Comparison of ENCODE assay signal across 23 cellular contexts in the genomic region with DNA sequence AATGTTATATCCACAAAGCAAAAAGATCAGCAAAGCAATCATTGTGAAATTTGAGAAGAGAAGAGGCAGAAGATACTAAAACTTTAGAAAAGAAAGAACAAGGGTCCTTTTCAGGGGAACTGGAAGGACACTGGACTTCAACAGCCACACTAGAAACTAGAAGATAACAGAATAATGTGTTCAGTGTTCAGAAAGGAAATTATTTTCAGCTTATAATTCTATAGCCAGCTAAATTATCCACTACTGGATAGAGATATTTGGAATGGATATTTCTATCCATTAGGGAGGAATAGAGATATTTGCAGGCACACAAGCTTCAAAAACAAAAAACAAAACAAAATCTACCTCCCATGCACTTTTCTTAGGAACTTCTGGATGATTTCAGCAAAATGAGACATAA. TPM values are rescaled to one million over a fixed set of nuclear protein-coding genes. Genes with fewer than 3 reads are reported as not detected.
A peak's percentile ranks its signal among the peaks of the same experiment; 100 is the strongest.
DNase-seq lines count a peak whose midpoint lies in the region; ATAC-seq and TF ChIP-seq lines count a peak whose summit lies in the region.
"Had no signal": no experiment of that assay in that cellular context is flagged by ENCODE, and none has a peak within 500 bp of the region (broad histone marks: within the 10 kb centered on the region; RNA-seq: fewer than 3 reads in every experiment).

No MANE protein-coding gene starts in this region.

- H3K4me1 ChIP-seq in gastrocnemius medialis = peaks cover 86% of the 10 kb centered on the region in 2 donors

- no peaks in the 10 kb centered on the region for H3K36me3 ChIP-seq in gastrocnemius medialis
- H3K36me3 ChIP-seq: tibial nerve had no signal

- no peaks in the 10 kb centered on the region for H3K27me3 Mint-ChIP-seq in activated CD4-positive, alpha-beta T cell treated with anti-CD3 and anti-CD28 coated beads for 36 hours
- H3K27me3 Mint-ChIP-seq in effector memory CD8-positive, alpha-beta T cell = no peaks in the 10 kb centered on the region
- H3K27me3 Mint-ChIP-seq: activated CD4-positive, alpha-beta T cell treated with anti-CD3 and anti-CD28 coated beads, Interleukin-2, amount 10 ng/mL, durations not matched to agents 7 days and 5 days had no signal

- no peak for TF ChIP-seq CTCF in HL-60 (IDR thresholded peaks at IDR 0.05; ENCODE audit: insufficient read depth, low read length)
- TF ChIP-seq CTCF in gastrocnemius medialis (IDR thresholded peaks at IDR 0.05 in 4 of 5, conservative IDR thresholded peaks at IDR 0.05 in 1 of 5) = no peak

- peaks cover 40% of the 10 kb centered on the region for H3K36me3 Mint-ChIP-seq in activated CD4-positive, alpha-beta T cell treated with anti-CD3 and anti-CD28 coated beads for 36 hours (ENCODE audit: low read depth)
- peaks cover 23% of the 10 kb centered on the region for H3K36me3 Mint-ChIP-seq in effector memory CD8-positive, alpha-beta T cell (ENCODE audit: insufficient read depth)

- POLR2A ChIA-PET in activated CD4-positive, alpha-beta T cell treated with anti-CD3 and anti-CD28 coated beads for 36 hours (lab: Charles Lee) = interaction anchor here (0.7 kb wide), 1 partner anchor 11 kb away, joined by 3 read pairs; no protein-coding TSS in a partner anchor

- no peaks in the 10 kb centered on the region for H3K9me3 ChIP-seq in gastrocnemius medialis

- intact Hi-C loops in activated CD4-positive, alpha-beta T cell treated with anti-CD3 and anti-CD28 coated beads for 36 hours (cut with DNase I, micrococcal nuclease) = no loop called here
- intact Hi-C loops in gastrocnemius medialis (cut with DNase I; ENCODE audit: low total_unique reads) = no loop called here
- intact Hi-C loops in sciatic nerve (cut with DNase I) = no loop called here

- ATAC-seq in activated CD4-positive, alpha-beta T cell treated with anti-CD3 and anti-CD28 coated beads for 36 hours = no peak
- ATAC-seq in effector memory CD8-positive, alpha-beta T cell (replicated peaks) = no peak
- ATAC-seq in gastrocnemius medialis (no peak), sciatic nerve (no peak), GM19395 (IDR thresholded peaks at IDR 0.05; ENCODE audit: unreplicated experiment) (no peak)
- ATAC-seq: Right ventricle myocardium inferior had no signal

- peaks cover 4% of the 10 kb centered on the region for H3K9me3 Mint-ChIP-seq in activated CD4-positive, alpha-beta T cell treated with anti-CD3 and anti-CD28 coated beads for 36 hours (ENCODE audit: low read depth)
- no peaks in the 10 kb centered on the region for H3K9me3 Mint-ChIP-seq in effector memory CD8-positive, alpha-beta T cell

- CTCF ChIA-PET in activated CD4-positive, alpha-beta T cell treated with anti-CD3 and anti-CD28 coated beads for 36 hours (lab: Charles Lee) = interaction anchor here (1.1 to 1.4 kb wide), 2 partner anchors 8 to 10 kb away, joined by 3 to 6 read pairs; no protein-coding TSS in a partner anchor

- H3K27me3 ChIP-seq in HL-60 (ENCODE audit: insufficient read depth, poor library complexity, severe bottlenecking) (no peaks in the 10 kb centered on the region), gastrocnemius medialis (no peaks in the 10 kb centered on the region)
- H3K27me3 ChIP-seq: BLaER1 treated with 17β-estradiol and CSF1 and Interleukin-3, amounts not matched to agents 10 nM and 100 nM; dorsolateral prefrontal cortex; tibial nerve had no signal

- no peak for DNase-seq in activated CD4-positive, alpha-beta T cell treated with anti-CD3 and anti-CD28 coated beads for 36 hours
- no peak for DNase-seq in activated CD4-positive, alpha-beta T cell treated with anti-CD3 and anti-CD28 coated beads, Interleukin-2, amount 50 U/mL, for 4 hours
- DNase-seq in HL-60 (ENCODE audit: low read depth in 1 of 2, low spot score in 1 of 2) (no peak), gastrocnemius medialis (no peak), sciatic nerve (ENCODE audit: low spot score) (no peak), superior temporal gyrus (ENCODE audit: extremely low spot score) (no peak)
- DNase-seq in effector memory CD8-positive, alpha-beta T cell = no peak
- DNase-seq: 8988T; activated CD4-positive, alpha-beta T cell treated with anti-CD3 and anti-CD28 coated beads, Interleukin-2, amount 10 ng/mL, durations not matched to agents 7 days and 5 days; activated T-cell treated with anti-CD3 and anti-CD28 coated beads, Interleukin-2, amount 50 U/mL, for 48 hours; DMS53; dorsolateral prefrontal cortex; foreskin melanocyte; H7; kidney glomerular epithelial cell; NCI-H1105 treated with DMSO at 0.1 percent for 48 hours; NCI-H2107; NCI-H526; SW 1271 had no signal

- in situ Hi-C loops in gastrocnemius medialis (cut with MboI; ENCODE audit: low sequenced_read_pairs in 4 of 4) = no loop called here

- H3K4me3 ChIP-seq in HL-60 (replicated peaks; ENCODE audit: insufficient read depth, low read length) (no peak overlapping the region), gastrocnemius medialis (no peak overlapping the region)
- H3K4me3 ChIP-seq: dorsolateral prefrontal cortex, tibial nerve had no signal

- H3K27ac Mint-ChIP-seq in activated CD4-positive, alpha-beta T cell treated with anti-CD3 and anti-CD28 coated beads for 36 hours = peak overlapping the region; percentile 86
- H3K27ac Mint-ChIP-seq in effector memory CD8-positive, alpha-beta T cell = peak overlapping the region; percentile 75 to 96
- H3K27ac Mint-ChIP-seq: activated CD4-positive, alpha-beta T cell treated with anti-CD3 and anti-CD28 coated beads, Interleukin-2, amount 10 ng/mL, durations not matched to agents 7 days and 5 days had no signal

- no peak for TF ChIP-seq POLR2A in gastrocnemius medialis (IDR thresholded peaks at IDR 0.05)

- no peak overlapping the region for H3K4me3 Mint-ChIP-seq in activated CD4-positive, alpha-beta T cell treated with anti-CD3 and anti-CD28 coated beads for 36 hours
- peak overlapping the region in 1 of 2 donors; percentile 68 for H3K4me3 Mint-ChIP-seq in effector memory CD8-positive, alpha-beta T cell
- H3K4me3 Mint-ChIP-seq: activated CD4-positive, alpha-beta T cell treated with anti-CD3 and anti-CD28 coated beads, Interleukin-2, amount 10 ng/mL, durations not matched to agents 7 days and 5 days had no signal

- H3K4me1 Mint-ChIP-seq in activated CD4-positive, alpha-beta T cell treated with anti-CD3 and anti-CD28 coated beads for 36 hours = peaks cover 82% of the 10 kb centered on the region
- peaks cover 62 to 66% of the 10 kb centered on the region in 2 donors for H3K4me1 Mint-ChIP-seq in effector memory CD8-positive, alpha-beta T cell (ENCODE audit: low read depth in 2 of 2)

- H3K27ac ChIP-seq in HL-60 (replicated peaks) (peak overlapping the region; percentile 24; the same call in 1 of the 2 replicates), gastrocnemius medialis (peak overlapping the region; percentile 73 to 97 (median 90))
- H3K27ac ChIP-seq: dorsolateral prefrontal cortex had no signal

RNA-seq across cellular contexts. Expression of gene ANXA11, which starts 12.8 kb away (rescaled TPM):
- 100 to 1,000 TPM; 256 to 348 TPM for total RNA-seq in activated CD4-positive, alpha-beta T cell treated with anti-CD3 and anti-CD28 coated beads for 36 hours
- total RNA-seq in gastrocnemius medialis (100 to 1,000 TPM; 142 to 202 (median 173) TPM), sciatic nerve (205 TPM)
